ENCODE assay signal across 10 cellular contexts in genomic region chr1:109909531-109909930, GRCh38. TPM values are rescaled to one million over a fixed set of nuclear protein-coding genes. Genes with fewer than 3 reads are reported as not detected.
DNase-seq lines count a peak whose midpoint lies in the region; ATAC-seq, FAIRE-seq and TF ChIP-seq lines count a peak whose summit lies in the region.
"Had no signal": no experiment of that assay in that cellular context is flagged by ENCODE, and none has a peak within 500 bp of the region (broad histone marks: within the 10 kb centered on the region; RNA-seq: fewer than 3 reads in every experiment).

No MANE protein-coding gene starts in this region.

- no peak overlapping the region for H2AFZ ChIP-seq in DND-41 (ENCODE audit: low read depth, low read length)
- no peak overlapping the region for H2AFZ ChIP-seq in astrocyte (ENCODE audit: low read depth, low read length)

- peaks cover 2% of the 10 kb centered on the region for H3K27me3 ChIP-seq in DND-41 (ENCODE audit: insufficient read depth, low read length, poor library complexity)
- peaks cover 8% of the 10 kb centered on the region for H3K27me3 ChIP-seq in astrocyte (ENCODE audit: insufficient read depth, low read length)
- no peaks in the 10 kb centered on the region for H3K27me3 ChIP-seq in naive thymus-derived CD4-positive, alpha-beta T cell (ENCODE audit: control insufficient read depth in 2 of 2, insufficient read depth in 2 of 2, low read length in 2 of 2)

- H3K9me3 ChIP-seq in DND-41 (ENCODE audit: insufficient read depth, low read length, severe bottlenecking) (no peaks in the 10 kb centered on the region), astrocyte (ENCODE audit: insufficient read depth, low read depth, low read length) (no peaks in the 10 kb centered on the region)
- H3K9me3 ChIP-seq in naive thymus-derived CD4-positive, alpha-beta T cell (ENCODE audit: control insufficient read depth in 2 of 3, low read length in 3 of 3), result no peaks in the 10 kb centered on the region

- H3K27ac Mint-ChIP-seq in CD14-positive monocyte, result peak overlapping the region in 1 of 7 donors; percentile 59
- H3K27ac Mint-ChIP-seq in astrocyte (ENCODE audit: unreplicated experiment), result no peak overlapping the region
- H3K27ac Mint-ChIP-seq in naive thymus-derived CD4-positive, alpha-beta T cell, result peak overlapping the region in 5 of 9 donors; percentile 67 to 97 (median 72)

- H3K4me3 Mint-ChIP-seq in CD14-positive monocyte, result peak overlapping the region; percentile 52 to 92
- peak overlapping the region; percentile 86 for H3K4me3 Mint-ChIP-seq in astrocyte (ENCODE audit: unreplicated experiment)
- peak overlapping the region; percentile 78 to 98 (median 88) for H3K4me3 Mint-ChIP-seq in naive thymus-derived CD4-positive, alpha-beta T cell

- H3K36me3 ChIP-seq in DND-41 (ENCODE audit: insufficient read depth, low read length) (no peaks in the 10 kb centered on the region), astrocyte (ENCODE audit: insufficient read depth, low read length) (no peaks in the 10 kb centered on the region)
- no peaks in the 10 kb centered on the region for H3K36me3 ChIP-seq in naive thymus-derived CD4-positive, alpha-beta T cell (ENCODE audit: control insufficient read depth in 2 of 3, insufficient read depth in 3 of 3, low read length in 3 of 3)

- H3K4me3 ChIP-seq in DND-41 (ENCODE audit: low read depth in 1 of 2, low read length in 2 of 2), result no peak overlapping the region
- no peak overlapping the region for H3K4me3 ChIP-seq in astrocyte (ENCODE audit: insufficient read depth, low read depth, low read length)
- H3K4me3 ChIP-seq in naive thymus-derived CD4-positive, alpha-beta T cell (ENCODE audit: low read length), result peak overlapping the region; percentile 65

- H3K4me1 ChIP-seq in DND-41 (ENCODE audit: insufficient read depth, low read length), result peaks cover 65% of the 10 kb centered on the region
- H3K4me1 ChIP-seq in astrocyte (ENCODE audit: insufficient read depth, low read length), result peaks cover 24% of the 10 kb centered on the region
- H3K4me1 ChIP-seq in naive thymus-derived CD4-positive, alpha-beta T cell (ENCODE audit: control insufficient read depth in 2 of 2, insufficient read depth in 2 of 2, low read length in 2 of 2), result peaks cover 36 to 44% of the 10 kb centered on the region in 2 donors

- CTCF ChIA-PET in naive thymus-derived CD4-positive, alpha-beta T cell (lab: Charles Lee), result no interaction called here

- H3K36me3 Mint-ChIP-seq in CD14-positive monocyte (peaks cover 5 to 24% of the 10 kb centered on the region in 2 donors), astrocyte (ENCODE audit: low read depth, unreplicated experiment) (peaks cover 14% of the 10 kb centered on the region)
- peaks cover 0 to 34% (median 0%) of the 10 kb centered on the region in 5 donors for H3K36me3 Mint-ChIP-seq in naive thymus-derived CD4-positive, alpha-beta T cell

- no peak for ATAC-seq in DND-41 (ENCODE audit: insufficient read depth, low read depth)
- no peak for ATAC-seq in naive thymus-derived CD4-positive, alpha-beta T cell

- H3K9ac ChIP-seq in DND-41 (ENCODE audit: low read depth, low read length), result peak overlapping the region; percentile 64; the same call in 1 of the 2 replicates
- H3K9ac ChIP-seq in astrocyte (ENCODE audit: low read length), result no peak overlapping the region

- H3K4me1 Mint-ChIP-seq in CD14-positive monocyte (peaks cover 34% of the 10 kb centered on the region), astrocyte (ENCODE audit: low read depth, unreplicated experiment) (peaks cover 8% of the 10 kb centered on the region)
- peaks cover 43 to 78% (median 64%) of the 10 kb centered on the region in 7 donors for H3K4me1 Mint-ChIP-seq in naive thymus-derived CD4-positive, alpha-beta T cell

- H3K79me2 ChIP-seq in DND-41 (ENCODE audit: insufficient read depth, low read length) (peaks cover 34% of the 10 kb centered on the region), astrocyte (ENCODE audit: insufficient read depth, low read length) (peaks cover 28% of the 10 kb centered on the region)

- H3K9me3 Mint-ChIP-seq in CD14-positive monocyte (peaks cover 0 to 9% (median 4%) of the 10 kb centered on the region in 7 donors), astrocyte (ENCODE audit: unreplicated experiment) (peaks cover 3% of the 10 kb centered on the region)
- no peaks in the 10 kb centered on the region for H3K9me3 Mint-ChIP-seq in naive thymus-derived CD4-positive, alpha-beta T cell

- POLR2A ChIA-PET in naive thymus-derived CD4-positive, alpha-beta T cell (lab: Charles Lee), result no interaction called here

- H3K4me2 ChIP-seq in DND-41 (ENCODE audit: insufficient read depth, low read length), result no peak overlapping the region
- no peak overlapping the region for H3K4me2 ChIP-seq in astrocyte (ENCODE audit: low read length)

- intact Hi-C loops in CD14-positive monocyte (cut with micrococcal nuclease), result no loop called here
- intact Hi-C loops in naive thymus-derived CD4-positive, alpha-beta T cell (cut with micrococcal nuclease), result loop anchor here in 1 of 2 donors (5.0 kb wide), 2 partner anchors 132 to 427 kb away; partner anchors contain the start of gene ATXN7L2

- H3K27me3 Mint-ChIP-seq in CD14-positive monocyte (ENCODE audit: low read depth in 3 of 3) (peaks cover 55 to 70% (median 60%) of the 10 kb centered on the region in 3 donors), astrocyte (ENCODE audit: low read depth, unreplicated experiment) (peaks cover 63% of the 10 kb centered on the region)
- H3K27me3 Mint-ChIP-seq in naive thymus-derived CD4-positive, alpha-beta T cell, result peaks cover 0 to 18% (median 0%) of the 10 kb centered on the region in 5 donors

- DNase-seq in CD14-positive monocyte (ENCODE audit: low spot score) (no peak), DND-41 (no peak), astrocyte (ENCODE audit: low read depth) (no peak), glomerular visceral epithelial cell (ENCODE audit: extremely low spot score) (no peak), SHP77 (lab: John Stamatoyannopoulos, UW) (no peak), SIG-M5 (lab: John Stamatoyannopoulos, UW) (no peak), caudate nucleus (lab: John Stamatoyannopoulos, UW) (no peak)
- no peak for DNase-seq in naive thymus-derived CD4-positive, alpha-beta T cell
- DNase-seq: DMS153, NCI-H526 had no signal

- no peak for FAIRE-seq in astrocyte (lab: Jason Lieb, UNC)

- TF ChIP-seq CTCF in CD14-positive monocyte (IDR thresholded peaks at IDR 0.05) (no peak), DND-41 (IDR thresholded peaks at IDR 0.05; ENCODE audit: borderline replicate concordance, extremely low read depth, low read length, poor library complexity, severe bottlenecking) (no peak), astrocyte (IDR thresholded peaks at IDR 0.05; ENCODE audit: insufficient read depth, low read depth, low read length) (no peak)

- H4K20me1 ChIP-seq in DND-41 (ENCODE audit: insufficient read depth, low read length) (no peaks in the 10 kb centered on the region), astrocyte (ENCODE audit: insufficient read depth, low read length) (peaks cover 34% of the 10 kb centered on the region)

- H3K27ac ChIP-seq in DND-41 (ENCODE audit: low read length), result no peak overlapping the region
- H3K27ac ChIP-seq in astrocyte (ENCODE audit: low read depth, low read length), result no peak overlapping the region
- no peak overlapping the region for H3K27ac ChIP-seq in naive thymus-derived CD4-positive, alpha-beta T cell (ENCODE audit: low read depth, low read length)
- no peak overlapping the region for H3K27ac ChIP-seq in caudate nucleus (ENCODE audit: low read depth, low read length)

RNA-seq across cellular contexts. Expression of gene CSF1, which starts 1.1 kb away (rescaled TPM):
- under 1 TPM; 0.11 to 0.38 TPM for polyA plus RNA-seq in CD14-positive monocyte
- total RNA-seq in astrocyte, result 12.3 and 17.5 TPM in 2 replicates
- 100 to 1,000 TPM in 1 of 5 experiments, 10 to 100 TPM in 1, 1 to 10 TPM in 3; 1.4 to 125 (median 5.9) TPM for total RNA-seq in naive thymus-derived CD4-positive, alpha-beta T cell
- 1 to 10 TPM in 1 of 2 donors, under 1 TPM in 1; 0.94 to 2.2 TPM for polyA plus RNA-seq in naive thymus-derived CD4-positive, alpha-beta T cell
